ENCODE assay signal across 14 cellular contexts in the genomic region with DNA sequence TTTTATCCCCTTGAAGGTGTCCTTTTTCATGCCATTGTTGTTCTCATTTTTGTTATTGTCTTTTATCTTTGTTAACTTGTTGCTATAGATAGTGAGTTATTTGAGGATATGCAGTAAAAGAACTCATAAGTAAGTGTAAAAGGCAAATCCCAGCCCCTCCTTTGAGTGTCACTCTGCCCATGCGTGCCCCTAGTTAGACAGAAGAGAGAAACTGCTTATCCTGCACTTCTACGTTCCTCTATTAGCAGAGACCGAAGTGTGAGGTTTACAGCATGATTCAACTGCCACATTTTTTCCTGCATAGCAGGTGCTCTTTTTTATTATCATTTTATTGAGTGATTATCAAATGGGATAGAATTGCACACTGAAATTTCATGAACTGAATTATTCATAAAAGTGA. TPM values are rescaled to one million over a fixed set of nuclear protein-coding genes. Genes with fewer than 3 reads are reported as not detected.
DNase-seq lines count a peak whose midpoint lies in the region; ATAC-seq, FAIRE-seq and TF ChIP-seq lines count a peak whose summit lies in the region.
"Had no signal": no experiment of that assay in that cellular context is flagged by ENCODE, and none has a peak within 500 bp of the region (broad histone marks: within the 10 kb centered on the region; RNA-seq: fewer than 3 reads in every experiment).

No MANE protein-coding gene starts in this region.

- BruUV-seq in HepG2 (replicated peaks; lab: Mats Ljungman, UMichigan): no TSS peak

- H2AFZ ChIP-seq in HepG2 (ENCODE audit: low read length): no peak overlapping the region
- H2AFZ ChIP-seq in neural cell (ENCODE audit: low read depth, low read length): peak overlapping the region; percentile 25

- TF ChIP-seq CTCF in HepG2 (CRISPR knock-in tag; IDR thresholded peaks at IDR 0.05) (no peak), right lobe of liver (IDR thresholded peaks at IDR 0.05) (no peak), neural cell (IDR thresholded peaks at IDR 0.05; ENCODE audit: poor library complexity, severe bottlenecking) (no peak), upper lobe of right lung (IDR thresholded peaks at IDR 0.05) (no peak)

- H3K27ac ChIP-seq in HepG2 (ENCODE audit: extremely low read length, insufficient read depth, low read length) (no peak overlapping the region), right lobe of liver (no peak overlapping the region), neural cell (ENCODE audit: low read length) (peak overlapping the region; percentile 53), upper lobe of right lung (no peak overlapping the region)
- H3K27ac ChIP-seq: BLaER1, Peyer's patch, SJSA1 had no signal

- no peaks in the 10 kb centered on the region for H3K9me2 ChIP-seq in neural cell (ENCODE audit: insufficient read depth, low read length)

- DNase-seq in HepG2 (ENCODE audit: low spot score) (no peak), right lobe of liver (no peak), RPMI8226 (peak; percentile 11), mucosa of gallbladder (ENCODE audit: low spot score) (no peak), upper lobe of right lung (no peak)
- DNase-seq in activated CD4-positive, alpha-beta T cell treated with anti-CD3 and anti-CD28 coated beads for 4 hours: no peak
- DNase-seq: CD4-positive, alpha-beta T cell; Peyer's patch; T-helper 1 cell had no signal

- FAIRE-seq in HepG2 (lab: Jason Lieb, UNC): no peak

- TF ChIP-seq EP300 in HepG2 (IDR thresholded peaks at IDR 0.05; ENCODE audit: low read depth in 2 of 2, low read length in 2 of 2) (no peak), HepG2 (CRISPR knock-in tag; IDR thresholded peaks at IDR 0.05; ENCODE audit: borderline replicate concordance) (no peak), neural cell (conservative IDR thresholded peaks at IDR 0.05; ENCODE audit: poor library complexity, severe bottlenecking) (no peak)

- TF ChIP-seq RAD21 in HepG2 (CRISPR knock-in tag; IDR thresholded peaks at IDR 0.05) (no peak), neural cell (conservative IDR thresholded peaks at IDR 0.05) (no peak)

- CTCF ChIA-PET in HepG2 (lab: Yijun Ruan, JAX; ENCODE audit: low intra/inter-chr PET ratio, low total read pairs): no interaction called here

- intact Hi-C loops in HepG2 (cut with micrococcal nuclease; ENCODE audit: unreplicated experiment) (loop anchor here (5.0 to 10.0 kb wide), 4 partner anchors 739 to 1934 kb away; no protein-coding TSS in a partner anchor), right lobe of liver (cut with DNase I) (no loop called here), upper lobe of right lung (cut with DNase I) (no loop called here)

- peaks cover 0 to 3% of the 10 kb centered on the region in 2 experiments; a peak in 1 of 5 replicates for H3K27me3 ChIP-seq in HepG2 (ENCODE audit: control insufficient read depth in 1 of 2, insufficient read depth in 2 of 2, low read length in 2 of 2)
- H3K27me3 ChIP-seq in right lobe of liver: no peaks in the 10 kb centered on the region
- no peaks in the 10 kb centered on the region for H3K27me3 ChIP-seq in neural cell (ENCODE audit: insufficient read depth, low read depth, low read length)
- no peaks in the 10 kb centered on the region for H3K27me3 ChIP-seq in upper lobe of right lung
- H3K27me3 ChIP-seq: BLaER1, Peyer's patch, SJSA1 had no signal

- 30% methylated on average over 3 of the region's 3 CpGs for WGBS in HepG2 (ENCODE audit: low lambda C conversion rate)
- WGBS in right lobe of liver (ENCODE audit: insufficient coverage, low coverage, low lambda C conversion rate, missing lambda C conversion rate): 41% methylated on average over 3 of the region's 3 CpGs

- H3K9me3 ChIP-seq in HepG2 (ENCODE audit: low read length): no peaks in the 10 kb centered on the region
- no peaks in the 10 kb centered on the region for H3K9me3 ChIP-seq in right lobe of liver
- no peaks in the 10 kb centered on the region for H3K9me3 ChIP-seq in neural cell (ENCODE audit: low read length)
- no peaks in the 10 kb centered on the region for H3K9me3 ChIP-seq in upper lobe of right lung
- H3K9me3 ChIP-seq: Peyer's patch, SJSA1 had no signal

- H3K79me2 ChIP-seq in HepG2 (ENCODE audit: insufficient read depth, low read length) (no peaks in the 10 kb centered on the region), neural cell (replicated peaks; ENCODE audit: insufficient read depth, low read length) (no peaks in the 10 kb centered on the region)

- no peaks in the 10 kb centered on the region for H3K36me3 ChIP-seq in HepG2 (replicated peaks in 1 of 2; ENCODE audit: control insufficient read depth in 1 of 2, insufficient read depth in 2 of 2, low read length in 2 of 2)
- no peaks in the 10 kb centered on the region for H3K36me3 ChIP-seq in right lobe of liver
- H3K36me3 ChIP-seq in neural cell (ENCODE audit: insufficient read depth, low read length): no peaks in the 10 kb centered on the region
- H3K36me3 ChIP-seq in upper lobe of right lung: no peaks in the 10 kb centered on the region
- H3K36me3 ChIP-seq: BLaER1, Peyer's patch, SJSA1 had no signal

- in situ Hi-C loops in HepG2 (cut with HindIII; ENCODE audit: extremely low pct_ligation_motif_present, low pct_unique_long_range_greater_than_20kb): no loop called here

- TF ChIP-seq POLR2A in HepG2 (IDR thresholded peaks at IDR 0.05; ENCODE audit: insufficient read depth in 1 of 2, low read depth in 2 of 2, low read length in 2 of 2) (no peak), right lobe of liver (IDR thresholded peaks at IDR 0.05) (no peak)

- H3K4me1 ChIP-seq in HepG2 (ENCODE audit: insufficient read depth, low read length): no peaks in the 10 kb centered on the region
- H3K4me1 ChIP-seq in right lobe of liver: no peaks in the 10 kb centered on the region
- H3K4me1 ChIP-seq in upper lobe of right lung: no peaks in the 10 kb centered on the region
- H3K4me1 ChIP-seq: BLaER1, Peyer's patch, SJSA1 had no signal

- H3K4me3 ChIP-seq in HepG2 (replicated peaks in 1 of 3; ENCODE audit: insufficient read depth in 1 of 3, low read depth in 2 of 3, low read length in 3 of 3) (no peak overlapping the region), right lobe of liver (no peak overlapping the region), neural cell (ENCODE audit: low read length) (no peak overlapping the region), upper lobe of right lung (no peak overlapping the region)
- H3K4me3 ChIP-seq: BLaER1, Peyer's patch, SJSA1 had no signal

- H4K20me1 ChIP-seq in HepG2 (ENCODE audit: insufficient read depth, low read length) (no peaks in the 10 kb centered on the region), neural cell (ENCODE audit: insufficient read depth) (no peaks in the 10 kb centered on the region)
- H4K20me1 ChIP-seq: BLaER1 had no signal

- H3K4me2 ChIP-seq in HepG2 (ENCODE audit: low read depth, low read length) (no peak overlapping the region), neural cell (ENCODE audit: low read length) (no peak overlapping the region)
- H3K4me2 ChIP-seq: BLaER1 had no signal

- ATAC-seq in HepG2: no peak
- ATAC-seq in right lobe of liver: no peak
- ATAC-seq in upper lobe of right lung: no peak

- H3K9ac ChIP-seq in HepG2 (ENCODE audit: insufficient read depth, low read depth, low read length) (no peak overlapping the region), neural cell (ENCODE audit: low read length) (no peak overlapping the region)
- H3K9ac ChIP-seq: BLaER1 had no signal

- no peaks in the 10 kb centered on the region for H3F3A ChIP-seq in neural cell (ENCODE audit: insufficient read depth, low read length, poor library complexity, severe bottlenecking)

- POLR2A ChIA-PET in HepG2 (lab: Yijun Ruan, JAX): no interaction called here

TF ChIP-seq in neural cell, 6 proteins besides CTCF, POLR2A, EP300 and RAD21 (continues in another document):
- TF ChIP-seq MXI1 (conservative IDR thresholded peaks at IDR 0.05; ENCODE audit: poor library complexity, severe bottlenecking): no peak
- no peak for TF ChIP-seq SMC3 (conservative IDR thresholded peaks at IDR 0.05; ENCODE audit: poor library complexity)
- no peak for TF ChIP-seq EZH2 (IDR thresholded peaks at IDR 0.05; ENCODE audit: borderline replicate concordance, insufficient read depth, low read length, poor library complexity, severe bottlenecking)

RNA-seq across cellular contexts. Expression of a gene that starts 12.0 kb away (rescaled TPM):
- total RNA-seq in HepG2 (2016; rRNA removed; fragmentation: Illumina TruSeq; extraction: Trizol) (0.03 and 0.09 TPM in 2 replicates), right lobe of liver (10 to 100 TPM in 1 of 6 experiments, 1 to 10 TPM in 5; 1.2 to 16.2 (median 3.4) TPM), mucosa of gallbladder (1.8 TPM), upper lobe of right lung (4.6 TPM)
- total RNA-seq in HepG2 (2016; cell fraction: cytosol; rRNA removed; fragmentation: Illumina TruSeq; extraction: Trizol; ENCODE audit: low read depth): 0.09 TPM in 1 of 2 replicates, not detected in the other
- total RNA-seq in HepG2 (2016; cell fraction: insoluble cytoplasmic fraction; rRNA removed; fragmentation: Illumina TruSeq; extraction: Trizol): 0.01 and 0.09 TPM in 2 replicates
- total RNA-seq in HepG2 (2016; cell fraction: membrane; rRNA removed; fragmentation: Illumina TruSeq; extraction: Trizol): 0.09 and 0.10 TPM in 2 replicates
- not detected in 2 replicates for total RNA-seq in HepG2 (2016; cell fraction: nucleus; rRNA removed; fragmentation: Illumina TruSeq; extraction: Trizol)
- polyA plus RNA-seq in HepG2 (2011; rRNA removed) (0.09 and 0.12 TPM in 2 replicates), neural cell (11.3 and 12.8 TPM in 2 replicates)
- polyA plus RNA-seq in HepG2 (2011; cell fraction: cytosol; rRNA removed): 0.04 and 0.24 TPM in 2 replicates
- 0.09 TPM in 1 of 2 replicates, not detected in the other for polyA plus RNA-seq in HepG2 (2011; cell fraction: nucleus; rRNA removed)
- polyA plus RNA-seq in HepG2 (2012): 0.12 TPM in 1 of 2 replicates, not detected in the other
- polyA plus RNA-seq in HepG2 (2016; cell fraction: cytosol; fragmentation: Illumina TruSeq; extraction: Trizol; ENCODE audit: low read depth): not detected in 2 replicates
- polyA plus RNA-seq in HepG2 (2016; cell fraction: insoluble cytoplasmic fraction; fragmentation: Illumina TruSeq; extraction: Trizol; ENCODE audit: low read depth): not detected in 2 replicates
- not detected in 2 replicates for polyA plus RNA-seq in HepG2 (2016; cell fraction: membrane; fragmentation: Illumina TruSeq; extraction: Trizol; ENCODE audit: low read depth)
- 0.08 TPM in 1 of 2 replicates, not detected in the other for polyA plus RNA-seq in HepG2 (2016; cell fraction: nucleus; fragmentation: Illumina TruSeq; extraction: Trizol; ENCODE audit: insufficient read depth, low read depth)
- polyA minus RNA-seq in HepG2 (2011; rRNA and poly(A)+ RNA removed; ENCODE audit: low replicate concordance): 0.72 TPM in 1 of 2 replicates, not detected in the other
- not detected in 2 replicates for polyA minus RNA-seq in HepG2 (2011; cell fraction: cytosol; rRNA and poly(A)+ RNA removed)
- polyA minus RNA-seq in HepG2 (2011; cell fraction: nucleus; rRNA and poly(A)+ RNA removed): 0.12 and 0.39 TPM in 2 replicates
- 6.8 and 7.3 TPM in 2 replicates for polyA minus RNA-seq in neural cell
- total RNA-seq: A673; CD4-positive, alpha-beta T cell had no signal
- polyA plus RNA-seq: IgD-negative memory B cell had no signal
